Comparison of ENCODE assay signal across 16 cellular contexts in the genomic region with DNA sequence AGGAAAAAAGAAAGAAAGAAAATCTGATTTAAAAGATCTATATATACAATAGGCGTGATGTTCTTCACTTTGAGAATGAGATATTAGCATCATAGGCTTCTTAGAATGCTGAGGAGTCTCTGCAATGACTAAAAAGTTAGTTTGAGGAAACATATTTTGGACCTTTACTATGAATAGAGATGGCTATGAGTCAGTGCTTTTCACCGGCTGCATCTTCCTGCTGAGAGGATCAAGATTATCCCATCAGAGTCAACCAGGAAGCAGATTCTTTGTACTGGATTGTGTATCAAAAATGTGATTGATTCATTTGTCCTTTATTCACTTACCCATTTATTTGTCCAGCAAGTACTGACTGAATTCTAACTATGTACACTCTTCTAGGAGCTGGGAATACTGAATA.
DNase-seq lines count a peak whose midpoint lies in the region; ATAC-seq and TF ChIP-seq lines count a peak whose summit lies in the region.
"Had no signal": no experiment of that assay in that cellular context is flagged by ENCODE, and none has a peak within 500 bp of the region (broad histone marks: within the 10 kb centered on the region; RNA-seq: fewer than 3 reads in every experiment).

No MANE protein-coding gene starts in this region.

- H3K27me3 Mint-ChIP-seq in chondrocyte (ENCODE audit: low read depth): peaks cover 3% of the 10 kb centered on the region

- no peak overlapping the region for H3K27ac Mint-ChIP-seq in chondrocyte (ENCODE audit: unreplicated experiment)
- H3K27ac Mint-ChIP-seq: H9 had no signal

- H3K36me3 Mint-ChIP-seq in chondrocyte (ENCODE audit: low read depth): no peaks in the 10 kb centered on the region

- ATAC-seq in HG02981 (IDR thresholded peaks at IDR 0.05; ENCODE audit: unreplicated experiment) (no peak), HG03039 (IDR thresholded peaks at IDR 0.05; ENCODE audit: unreplicated experiment) (no peak)

- no peak overlapping the region for H4K91ac ChIP-seq in neuronal stem cell (ENCODE audit: low read depth, low read length, poor library complexity)

- no peak overlapping the region for H3K14ac ChIP-seq in neuronal stem cell (ENCODE audit: low read length)

- H3K9me3 ChIP-seq in neuronal stem cell (replicated peaks in 1 of 2; ENCODE audit: control insufficient read depth in 2 of 2, insufficient read depth in 1 of 2, low read depth in 1 of 2, low read length in 2 of 2): no peaks in the 10 kb centered on the region
- H3K9me3 ChIP-seq: Caco-2, Peyer's patch had no signal

- no peak overlapping the region for H4K8ac ChIP-seq in neuronal stem cell (ENCODE audit: low read depth, low read length)

- no peaks in the 10 kb centered on the region for H3K27me3 ChIP-seq in neuronal stem cell (ENCODE audit: control insufficient read depth in 3 of 3, insufficient read depth in 3 of 3, low read depth in 1 of 3, low read length in 3 of 3)
- H3K27me3 ChIP-seq: Peyer's patch had no signal

- H3K4me3 Mint-ChIP-seq in chondrocyte (ENCODE audit: unreplicated experiment): no peak overlapping the region
- H3K4me3 Mint-ChIP-seq: H9 had no signal

- no peak overlapping the region for H3K23ac ChIP-seq in neuronal stem cell (ENCODE audit: low read depth, low read length, poor library complexity)

- H3K27ac ChIP-seq in neuronal stem cell (replicated peaks; ENCODE audit: low read length): no peak overlapping the region
- H3K27ac ChIP-seq: Peyer's patch had no signal

- no peaks in the 10 kb centered on the region for H3K9me3 Mint-ChIP-seq in chondrocyte (ENCODE audit: low read depth)
- H3K9me3 Mint-ChIP-seq: H9 had no signal

- H3K18ac ChIP-seq in neuronal stem cell (ENCODE audit: low read length): no peak overlapping the region

- H3K4ac ChIP-seq in neuronal stem cell (ENCODE audit: low read length): no peak overlapping the region

- H2AK5ac ChIP-seq in neuronal stem cell (ENCODE audit: low read depth, low read length): no peak overlapping the region

- no CpG with 5 or more reads among the region's 2 CpGs for WGBS in neuronal stem cell (ENCODE audit: extremely low coverage in 2 of 2, insufficient read length in 2 of 2, insufficient replicate concordance in 1 of 2), 2 donors

- H2BK15ac ChIP-seq in neuronal stem cell (ENCODE audit: low read length): no peak overlapping the region

- H3K4me3 ChIP-seq in foreskin fibroblast (ENCODE audit: low read depth in 1 of 2, low read length in 2 of 2): no peak overlapping the region
- H3K4me3 ChIP-seq in neuronal stem cell (ENCODE audit: low read length in 2 of 2): no peak overlapping the region
- H3K4me3 ChIP-seq: Peyer's patch had no signal

- no peaks in the 10 kb centered on the region for H3K4me1 ChIP-seq in neuronal stem cell (ENCODE audit: control insufficient read depth in 2 of 2, insufficient read depth in 1 of 2, low read depth in 1 of 2, low read length in 2 of 2)
- H3K4me1 ChIP-seq: Caco-2, Peyer's patch had no signal

- no peak overlapping the region for H3K4me2 ChIP-seq in neuronal stem cell (ENCODE audit: insufficient read depth, low read length, poor library complexity, severe bottlenecking)

- H2BK5ac ChIP-seq in neuronal stem cell (ENCODE audit: low read length): no peak overlapping the region

- no peak overlapping the region for H2AFZ ChIP-seq in neuronal stem cell (ENCODE audit: low read length)

- TF ChIP-seq CTCF in foreskin fibroblast (IDR thresholded peaks at IDR 0.05; ENCODE audit: low read depth, low read length) (no peak), chondrocyte (IDR thresholded peaks at IDR 0.05) (no peak)

- no peaks in the 10 kb centered on the region for H3K79me1 ChIP-seq in neuronal stem cell (ENCODE audit: low read depth, low read length)

- H3K36me3 ChIP-seq in neuronal stem cell (replicated peaks in 1 of 2; ENCODE audit: control insufficient read depth in 2 of 2, insufficient read depth in 2 of 2, low read length in 2 of 2): no peaks in the 10 kb centered on the region
- H3K36me3 ChIP-seq: Peyer's patch had no signal

- H2BK120ac ChIP-seq in neuronal stem cell (ENCODE audit: low read depth, low read length): no peak overlapping the region

- no peaks in the 10 kb centered on the region for H3K4me1 Mint-ChIP-seq in chondrocyte (ENCODE audit: low read depth)

- no peak overlapping the region for H2BK12ac ChIP-seq in neuronal stem cell (ENCODE audit: low read length)

- peak; percentile 51 for DNase-seq in HCEC 1CT
- DNase-seq in amniotic stem cell (lab: John Stamatoyannopoulos, UW): peak; percentile 3
- peak; percentile 7 to 21 for DNase-seq in foreskin fibroblast
- DNase-seq in neuronal stem cell (ENCODE audit: low spot score): no peak
- DNase-seq in chondrocyte (ENCODE audit: low spot score): no peak
- DNase-seq: Caco-2, DMS153, H9, KBM-7, NCI-H1436 treated with DMSO at 0.1 percent for 48 hours, NCI-H2029 treated with DMSO at 0.1 percent for 48 hours, NCI-H510A treated with DMSO at 0.1 percent for 48 hours, Peyer's patch, Right ventricle myocardium superior had no signal

- H3K9ac ChIP-seq in neuronal stem cell (ENCODE audit: low read depth, low read length, poor library complexity): no peak overlapping the region

Comparison
In these comparisons a context has a peak if more than half of its experiments do, and no peak if none do; other contexts are left out.
1. DNase-seq: peak in HCEC 1CT (single experiment), amniotic stem cell (single experiment) and foreskin fibroblast (2 of 2); none in neuronal stem cell (single experiment) and chondrocyte (single experiment).